Comparison of ENCODE assay signal across 8 cellular contexts in the genomic region with DNA sequence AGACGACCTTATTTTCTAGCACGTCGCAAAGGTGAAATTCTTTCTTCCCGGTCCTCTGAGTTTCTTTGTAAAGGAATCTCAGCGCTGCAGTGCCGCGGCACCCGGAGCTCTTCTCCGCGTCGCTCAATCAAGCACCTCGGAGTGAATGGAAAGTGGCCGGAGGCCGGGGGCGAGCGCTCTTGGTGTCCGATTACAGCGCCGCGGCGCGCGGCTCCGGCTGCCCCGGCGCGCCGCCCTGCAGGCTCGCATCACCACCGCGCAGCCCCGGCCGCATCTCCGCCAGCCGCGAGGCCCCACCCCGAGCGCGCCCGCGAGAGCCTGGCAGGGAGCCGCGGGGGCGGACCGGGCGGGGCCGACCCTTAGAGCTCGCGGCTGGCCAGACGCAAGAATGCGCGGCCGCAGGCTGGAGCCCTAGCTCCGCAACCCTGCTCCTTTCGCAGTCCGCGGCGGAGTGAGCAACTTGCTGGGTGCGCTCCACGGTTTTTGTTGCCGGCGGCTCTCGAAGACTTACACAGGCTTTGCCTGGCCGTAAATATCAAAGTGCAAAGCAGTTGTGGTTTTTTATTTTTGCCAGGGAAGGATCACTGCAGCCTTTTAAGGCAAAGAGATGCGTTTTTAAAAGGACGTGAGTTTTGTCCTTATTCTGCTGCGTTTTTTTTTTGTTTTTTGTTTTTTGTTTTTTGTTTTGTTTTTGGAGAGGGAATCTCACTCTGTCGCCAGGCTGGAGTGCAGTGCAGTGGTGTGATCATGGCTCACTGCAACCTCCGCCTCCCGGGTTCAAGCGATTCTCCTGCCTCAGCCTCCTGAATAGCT. TPM values are rescaled to one million over a fixed set of nuclear protein-coding genes. Genes with fewer than 3 reads are reported as not detected.
DNase-seq lines count a peak whose midpoint lies in the region; ATAC-seq and TF ChIP-seq lines count a peak whose summit lies in the region.

Gene SEMA3C, minus strand, starts transcription at position 143 of the 813 bp plus-strand sequence. CDS start 2,270 bp downstream, outside the sequence.

- POLR2A ChIA-PET in GM10248 (lab: Yijun Ruan, JAX), result no interaction called here

- no peaks in the 10 kb centered on the region for H3K9me3 ChIP-seq in adipocyte (ENCODE audit: control insufficient read depth, low read length)
- H3K9me3 ChIP-seq in neutrophil, result no peaks in the 10 kb centered on the region

- intact Hi-C loops in Right ventricle myocardium inferior (cut with DNase I), result loop anchor here (1.0 to 5.0 kb wide), 5 partner anchors 127 to 528 kb away; no protein-coding TSS in a partner anchor

- ATAC-seq in HG03097 (IDR thresholded peaks at IDR 0.05; ENCODE audit: low FRiP score, unreplicated experiment), result peak; percentile 58
- peak; percentile 98 for ATAC-seq in Right ventricle myocardium inferior
- ATAC-seq in GM21619 (IDR thresholded peaks at IDR 0.05; ENCODE audit: unreplicated experiment), result no peak

- CTCF ChIA-PET in GM10248 (lab: Yijun Ruan, JAX), result no interaction called here

- H3K36me3 ChIP-seq in adipocyte (ENCODE audit: control insufficient read depth, insufficient read depth, low read length, severe bottlenecking) (peaks cover 16% of the 10 kb centered on the region), neutrophil (no peaks in the 10 kb centered on the region)

- peak within 1 kb of the TSS; percentile 89 for H3K27ac ChIP-seq in 22Rv1
- H3K27ac ChIP-seq in neutrophil, result peak within 1 kb of the TSS; percentile 66

- peak within 1 kb of the TSS; percentile 97 for H3K9ac ChIP-seq in adipocyte (ENCODE audit: low read length)

- no peaks in the 10 kb centered on the region for H3K27me3 ChIP-seq in adipocyte (replicated peaks; ENCODE audit: control insufficient read depth, insufficient read depth, low read length)
- peaks cover 62% of the 10 kb centered on the region for H3K27me3 ChIP-seq in neutrophil

- DNase-seq in GM10248 (ENCODE audit: extremely low spot score), result peak; percentile 46
- DNase-seq in NCI-H446 treated with DMSO at 0.1 percent for 48 hours (lab: John Stamatoyannopoulos, UW), result peak; percentile 81
- peak; percentile 98 for DNase-seq in adipocyte (ENCODE audit: low read depth)
- DNase-seq in Right ventricle myocardium inferior (ENCODE audit: missing footprints), result peak; percentile 95

- peaks cover 22% of the 10 kb centered on the region for H3K4me1 ChIP-seq in adipocyte (ENCODE audit: control insufficient read depth, insufficient read depth, low read length)
- H3K4me1 ChIP-seq in neutrophil (ENCODE audit: control insufficient read depth in 1 of 2, insufficient read depth in 1 of 2, low read depth in 1 of 2, low read length in 1 of 2), result peaks cover 0 to 26% of the 10 kb centered on the region in 2 experiments

- TF ChIP-seq CTCF in 22Rv1 (IDR thresholded peaks at IDR 0.05), result peak; percentile 28
- no peak for TF ChIP-seq CTCF in GM10248 (IDR thresholded peaks at IDR 0.05; ENCODE audit: control extremely low read depth, extremely low read depth, low read depth, missing control alignments)
- TF ChIP-seq CTCF in neutrophil (IDR thresholded peaks at IDR 0.05), result no peak

- H3K4me3 ChIP-seq in adipocyte (ENCODE audit: low read length) (peak within 1 kb of the TSS; percentile 98), neutrophil (ENCODE audit: low read depth in 1 of 2, low read length in 1 of 2) (peak within 1 kb of the TSS; percentile 65 to 68)

RNA-seq across cellular contexts. Expression of gene SEMA3C, which starts in this region (rescaled TPM):
- total RNA-seq in Right ventricle myocardium inferior, result 67.8 TPM

Comparison
In these comparisons a context has a peak if more than half of its experiments do, and no peak if none do; other contexts are left out.
1. DNase-seq: peak in every context shown above with its lines; median percentile 98 in adipocyte; 95 in Right ventricle myocardium inferior; 81 in NCI-H446 treated with DMSO at 0.1 percent for 48 hours; 46 in GM10248.